ENCODE assay signal across 11 cellular contexts in genomic region chr5:91126448-91126847, GRCh38.
DNase-seq lines count a peak whose midpoint lies in the region; TF ChIP-seq lines count a peak whose summit lies in the region.
"Had no signal": no experiment of that assay in that cellular context is flagged by ENCODE, and none has a peak within 500 bp of the region (broad histone marks: within the 10 kb centered on the region; RNA-seq: fewer than 3 reads in every experiment).

No MANE protein-coding gene starts in this region.

- no peak overlapping the region for H3K4me2 ChIP-seq in MM.1S (ENCODE audit: low read depth, low read length)

- H3K4me1 Mint-ChIP-seq in T-helper 2 cell treated with Interferon-gamma antibody and Interleukin-4, amounts not matched to agents 5 μg/mL and 100 μg/mL, for 36 hours (ENCODE audit: low read depth): no peaks in the 10 kb centered on the region

- in situ Hi-C loops in G401 (cut with HindIII; ENCODE audit: low sequenced_read_pairs): no loop called here

- H3K79me2 ChIP-seq in MM.1S (ENCODE audit: low read length): no peaks in the 10 kb centered on the region

- no peak overlapping the region for H3K4me3 Mint-ChIP-seq in T-helper 2 cell treated with Interferon-gamma antibody and Interleukin-4, amounts not matched to agents 5 μg/mL and 100 μg/mL, for 36 hours

- H3K4me1 ChIP-seq in right atrium auricular region (peaks cover 0 to 31% of the 10 kb centered on the region in 2 donors), MM.1S (ENCODE audit: low read length) (no peaks in the 10 kb centered on the region)

- H3K27ac Mint-ChIP-seq in T-helper 2 cell treated with Interferon-gamma antibody and Interleukin-4, amounts not matched to agents 5 μg/mL and 100 μg/mL, for 36 hours: no peak overlapping the region

- no peaks in the 10 kb centered on the region for H3K9me3 Mint-ChIP-seq in T-helper 2 cell treated with Interferon-gamma antibody and Interleukin-4, amounts not matched to agents 5 μg/mL and 100 μg/mL, for 36 hours

- H3K36me3 Mint-ChIP-seq in T-helper 2 cell treated with Interferon-gamma antibody and Interleukin-4, amounts not matched to agents 5 μg/mL and 100 μg/mL, for 36 hours (ENCODE audit: low read depth): no peaks in the 10 kb centered on the region

- no peaks in the 10 kb centered on the region for H3K36me3 ChIP-seq in right atrium auricular region
- H3K36me3 ChIP-seq in MM.1S (replicated peaks; ENCODE audit: insufficient read depth, low read length): no peaks in the 10 kb centered on the region

- H3K9ac ChIP-seq in MM.1S (ENCODE audit: low read length): no peak overlapping the region

- no peak overlapping the region for H2AFZ ChIP-seq in MM.1S (ENCODE audit: low read length)

- H3K27me3 Mint-ChIP-seq in T-helper 2 cell treated with Interferon-gamma antibody and Interleukin-4, amounts not matched to agents 5 μg/mL and 100 μg/mL, for 36 hours (ENCODE audit: low read depth): peaks cover 14% of the 10 kb centered on the region

- H3K27ac ChIP-seq in right atrium auricular region: peak overlapping the region; percentile 32 to 41
- H3K27ac ChIP-seq in skin epidermis: peak overlapping the region in 14 of 21 experiments; percentile 3 to 69 (median 34)
- no peak overlapping the region for H3K27ac ChIP-seq in MM.1S (ENCODE audit: low read length)

- no peaks in the 10 kb centered on the region for H3K9me2 ChIP-seq in MM.1S (replicated peaks; ENCODE audit: insufficient read depth, low read length)

- H4K20me1 ChIP-seq in MM.1S (ENCODE audit: insufficient read depth, low read length): no peaks in the 10 kb centered on the region

- H3K27me3 ChIP-seq in right atrium auricular region (no peaks in the 10 kb centered on the region), MM.1S (replicated peaks; ENCODE audit: insufficient read depth, low read length) (no peaks in the 10 kb centered on the region)

- no peaks in the 10 kb centered on the region for H3F3A ChIP-seq in MM.1S (ENCODE audit: insufficient read depth, low read length)

- peak; percentile 36 for DNase-seq in ELR (ENCODE audit: low read depth)
- DNase-seq in astrocyte of the hippocampus (ENCODE audit: low read depth, low spot score): peak; percentile 77
- DNase-seq in right atrium auricular region (ENCODE audit: low spot score): no peak
- no peak for DNase-seq in stimulated activated CD4-positive, alpha-beta T cell treated with anti-CD3 and anti-CD28 coated beads, Interleukin-1b, Interleukin-23, amount 100 ng/mL, for 48 hours
- DNase-seq in MM.1S: no peak
- no peak for DNase-seq in T-helper 2 cell treated with Interferon-gamma antibody and Interleukin-4, amounts not matched to agents 5 μg/mL and 100 μg/mL, for 36 hours (ENCODE audit: low spot score)
- no peak for DNase-seq in G401 (ENCODE audit: low spot score)
- DNase-seq: Calu3, mesendoderm, T-helper 2 cell had no signal

- H3K9me3 ChIP-seq in right atrium auricular region (no peaks in the 10 kb centered on the region), MM.1S (replicated peaks; ENCODE audit: insufficient read depth, low read length) (no peaks in the 10 kb centered on the region)

- TF ChIP-seq CTCF in right atrium auricular region (IDR thresholded peaks at IDR 0.05): no peak
- no peak for TF ChIP-seq CTCF in MM.1S (IDR thresholded peaks at IDR 0.05; ENCODE audit: low read length)

- H3K4me3 ChIP-seq in right atrium auricular region: no peak overlapping the region
- H3K4me3 ChIP-seq in skin epidermis: no peak overlapping the region
- no peak overlapping the region for H3K4me3 ChIP-seq in MM.1S (ENCODE audit: low read length)

Comparison
In these comparisons a context has a peak if more than half of its experiments do, and no peak if none do; other contexts are left out.
1. DNase-seq: peak in ELR (single experiment) and astrocyte of the hippocampus (single experiment); none in right atrium auricular region (single experiment), stimulated activated CD4-positive, alpha-beta T cell treated with anti-CD3 and anti-CD28 coated beads, Interleukin-1b, Interleukin-23, amount 100 ng/mL, for 48 hours (single experiment), MM.1S (single experiment), T-helper 2 cell treated with Interferon-gamma antibody and Interleukin-4, amounts not matched to agents 5 μg/mL and 100 μg/mL, for 36 hours (single experiment) and G401 (single experiment).